1 cellular context compared by ENCODE assay signal in genomic region chr12:31475610-31476009, GRCh38.
A peak's percentile ranks its signal among the peaks of the same experiment; 100 is the strongest.
TF ChIP-seq lines count a peak whose summit lies in the region.
"Not testable (repeated sequence)": the region's sequence is repeated elsewhere in the genome, so short reads cannot be mapped to it uniquely, and the experiment has no call there.

No MANE protein-coding gene starts in this region.

TF ChIP-seq in HepG2, 621 proteins besides CTCF, POLR2A, EP300 and RAD21 (continued from another document):
- peak; percentile 43; the same call in 1 of the 2 replicates for TF ChIP-seq ZNF362 (CRISPR knock-in tag; IDR thresholded peaks at IDR 0.05; ENCODE audit: borderline replicate concordance)
- peak; percentile 30; the same call in 1 of the 2 replicates for TF ChIP-seq GATAD2A (CRISPR knock-in tag; IDR thresholded peaks at IDR 0.05)
- peak; percentile 13; the same call in 1 of the 2 replicates for TF ChIP-seq RXRB (CRISPR knock-in tag; IDR thresholded peaks at IDR 0.05; ENCODE audit: borderline replicate concordance)
- peak; percentile 39; the same call in 1 of the 2 replicates for TF ChIP-seq HIC2 (CRISPR knock-in tag; IDR thresholded peaks at IDR 0.05; ENCODE audit: low read depth)
- TF ChIP-seq ZNF121 (CRISPR knock-in tag; IDR thresholded peaks at IDR 0.05), result 0 out of 2 replicates have a peak, but pooled peaks have one; percentile 2
- TF ChIP-seq ZMYM3 (CRISPR knock-in tag; IDR thresholded peaks at IDR 0.05), result 0 out of 2 replicates have a peak, but pooled peaks have one; percentile 49
- 0 out of 2 replicates have a peak, but pooled peaks have one; percentile 25 for TF ChIP-seq ZNF501 (CRISPR knock-in tag; IDR thresholded peaks at IDR 0.05)
- TF ChIP-seq ZMYM2 (CRISPR knock-in tag; IDR thresholded peaks at IDR 0.05), result peak; percentile 64; the same call in 1 of the 2 replicates
- TF ChIP-seq ZNF460 (CRISPR knock-in tag; IDR thresholded peaks at IDR 0.05; ENCODE audit: borderline replicate concordance), result peak; percentile 80; the same call in 1 of the 2 replicates
- TF ChIP-seq TEAD3 (CRISPR knock-in tag; optimal IDR thresholded peaks at IDR 0.05; ENCODE audit: borderline replicate concordance), result peak; percentile 90
- TF ChIP-seq SOX5 (CRISPR knock-in tag; IDR thresholded peaks at IDR 0.05; ENCODE audit: borderline replicate concordance), result peak; percentile 31; the same call in 1 of the 2 replicates
- 0 out of 2 replicates have a peak, but pooled peaks have one; percentile 21 for TF ChIP-seq PAXIP1 (CRISPR knock-in tag; conservative IDR thresholded peaks at IDR 0.05)
- TF ChIP-seq LCORL (IDR thresholded peaks at IDR 0.05), result not testable (repeated sequence)
- peak; percentile 58; the same call in 1 of the 2 replicates for TF ChIP-seq LCORL (CRISPR knock-in tag; IDR thresholded peaks at IDR 0.05)
- TF ChIP-seq HNF1B (CRISPR knock-in tag; IDR thresholded peaks at IDR 0.05), result peak; percentile 66; the same call in 1 of the 2 replicates
- peak; percentile 23 for TF ChIP-seq ZNF687 (CRISPR knock-in tag; IDR thresholded peaks at IDR 0.05)
- peak; percentile 34; the same call in 1 of the 2 replicates for TF ChIP-seq MED1 (CRISPR knock-in tag; IDR thresholded peaks at IDR 0.05)
- 0 out of 2 replicates have a peak, but pooled peaks have one; percentile 55 for TF ChIP-seq ZBTB38 (CRISPR knock-in tag; IDR thresholded peaks at IDR 0.05)
- peak; percentile 38; the same call in 1 of the 2 replicates for TF ChIP-seq SAP130 (CRISPR knock-in tag; IDR thresholded peaks at IDR 0.05; ENCODE audit: low read depth)
